8 cellular contexts compared by ENCODE assay signal in genomic region chr1:154607748-154608521, GRCh38. TPM values are rescaled to one million over a fixed set of nuclear protein-coding genes. Genes with fewer than 3 reads are reported as not detected.
DNase-seq lines count a peak whose midpoint lies in the region; ATAC-seq and TF ChIP-seq lines count a peak whose summit lies in the region.

Gene ADAR, minus strand, starts transcription at chr1:154608186. Its CDS starts 180 bp downstream, at chr1:154608006.

- peak within 1 kb of the TSS; percentile 100 for H3K4me2 ChIP-seq in OCI-LY7 (ENCODE audit: low read length)

- TF ChIP-seq CTCF in OCI-LY7 (conservative IDR thresholded peaks at IDR 0.05; ENCODE audit: low read length) (peak; percentile 31; the same call in 1 of the 2 replicates), epithelial cell of esophagus (IDR thresholded peaks at IDR 0.05; ENCODE audit: insufficient read depth, low read depth, low read length, missing control alignments) (no peak)

- CTCF ChIA-PET in CD8-positive, alpha-beta memory T cell (lab: Charles Lee), result interaction anchor here (0.7 to 1.5 kb wide), 8 partner anchors 9 to 347 kb away, joined by 3 to 5 read pairs (median 3); no protein-coding TSS in a partner anchor
- CTCF ChIA-PET in OCI-LY7 (lab: Charles Lee; ENCODE audit: unreplicated experiment), result no interaction called here

- peak; percentile 54 for ATAC-seq in GM19467 (IDR thresholded peaks at IDR 0.05; ENCODE audit: unreplicated experiment)

- H4K20me1 ChIP-seq in OCI-LY7 (ENCODE audit: insufficient read depth, low read length), result peaks cover 13% of the 10 kb centered on the region; the same call in 1 of the 2 replicates

- peak within 1 kb of the TSS; percentile 97 to 100 (median 99) for H3K27ac Mint-ChIP-seq in CD8-positive, alpha-beta memory T cell

- peak within 1 kb of the TSS; percentile 96 to 100 (median 99) for H3K4me3 Mint-ChIP-seq in CD8-positive, alpha-beta memory T cell

- H3K4me3 ChIP-seq in CD8-positive, alpha-beta memory T cell (ENCODE audit: low read length), result peak within 1 kb of the TSS; percentile 98
- peak within 1 kb of the TSS; percentile 81 for H3K4me3 ChIP-seq in OCI-LY7 (ENCODE audit: low read depth, low read length, poor library complexity, severe bottlenecking)
- peak within 1 kb of the TSS; percentile 76 for H3K4me3 ChIP-seq in epithelial cell of esophagus (ENCODE audit: low read length)

- peak; percentile 80 to 94 (median 89) for DNase-seq in CD8-positive, alpha-beta memory T cell
- DNase-seq in HT1080 (ENCODE audit: low read depth) (peak; percentile 90), OCI-LY7 (ENCODE audit: low spot score) (peak; percentile 96), activated T-cell treated with anti-CD3 and anti-CD28 coated beads for 1 hour (ENCODE audit: low read depth) (peak; percentile 81), epithelial cell of esophagus (ENCODE audit: low read depth) (peak; percentile 97), mucosa of gallbladder (ENCODE audit: low spot score) (peak; percentile 93)
- DNase-seq in stimulated activated CD8-positive, alpha-beta memory T cell treated with anti-CD3 and anti-CD28 coated beads, Interleukin-4, amount 100 ng/mL, for 24 hours (ENCODE audit: low read depth), result peak; percentile 82

- intact Hi-C loops in OCI-LY7 (cut with micrococcal nuclease; ENCODE audit: unreplicated experiment), result loop anchor here (2.0 to 5.0 kb wide), 3 partner anchors 49 to 454 kb away; partner anchors contain the start of genes EFNA4 and UBE2Q1

- H3K27me3 Mint-ChIP-seq in CD8-positive, alpha-beta memory T cell, result no peaks in the 10 kb centered on the region

- peaks cover 68 to 86% (median 83%) of the 10 kb centered on the region in 3 donors for H3K4me1 Mint-ChIP-seq in CD8-positive, alpha-beta memory T cell

- H3K27ac ChIP-seq in CD8-positive, alpha-beta memory T cell (ENCODE audit: low read depth, low read length), result peak within 1 kb of the TSS; percentile 93
- peak within 1 kb of the TSS; percentile 81 for H3K27ac ChIP-seq in OCI-LY7 (ENCODE audit: low read depth, low read length, poor library complexity, severe bottlenecking)

- POLR2A ChIA-PET in CD8-positive, alpha-beta memory T cell (lab: Charles Lee), result interaction anchor here (0.6 to 3.4 kb wide), 3 partner anchors 15 to 399 kb away, joined by 5 to 26 read pairs (median 10); no protein-coding TSS in a partner anchor
- POLR2A ChIA-PET in OCI-LY7 (lab: Charles Lee), result interaction anchor here (0.6 to 1.3 kb wide), 3 partner anchors 18 to 160 kb away, joined by 4 to 6 read pairs (median 4); no protein-coding TSS in a partner anchor

- H2AFZ ChIP-seq in OCI-LY7 (ENCODE audit: low read length), result peak within 1 kb of the TSS; percentile 62; the same call in 1 of the 2 replicates

- H3K4me1 ChIP-seq in CD8-positive, alpha-beta memory T cell (ENCODE audit: insufficient read depth, low read length), result peaks cover 61% of the 10 kb centered on the region
- peaks cover 43% of the 10 kb centered on the region for H3K4me1 ChIP-seq in OCI-LY7 (ENCODE audit: insufficient read depth, low read length, poor library complexity, severe bottlenecking)

- peaks cover 4% of the 10 kb centered on the region for H3K36me3 ChIP-seq in CD8-positive, alpha-beta memory T cell (ENCODE audit: insufficient read depth, low read length)
- H3K36me3 ChIP-seq in OCI-LY7 (ENCODE audit: insufficient read depth, low read length), result peaks cover 18% of the 10 kb centered on the region; the same call in 1 of the 2 replicates

- no TSS peak for BruUV-seq in OCI-LY7 (replicated peaks; lab: Mats Ljungman, UMichigan)

- H3K9me3 Mint-ChIP-seq in CD8-positive, alpha-beta memory T cell, result no peaks in the 10 kb centered on the region

- H3K79me2 ChIP-seq in OCI-LY7 (ENCODE audit: insufficient read depth, low read depth, low read length), result peaks cover 89% of the 10 kb centered on the region

- peaks cover 0 to 41% (median 5%) of the 10 kb centered on the region in 3 donors for H3K36me3 Mint-ChIP-seq in CD8-positive, alpha-beta memory T cell

- H3K9me3 ChIP-seq in CD8-positive, alpha-beta memory T cell (ENCODE audit: low read length), result no peaks in the 10 kb centered on the region
- no peaks in the 10 kb centered on the region for H3K9me3 ChIP-seq in OCI-LY7 (ENCODE audit: low read length)

- no peaks in the 10 kb centered on the region for H3K9me2 ChIP-seq in OCI-LY7 (ENCODE audit: insufficient read depth, low read length)

- no peaks in the 10 kb centered on the region for H3K27me3 ChIP-seq in CD8-positive, alpha-beta memory T cell (ENCODE audit: insufficient read depth, low read length, poor library complexity, severe bottlenecking)

RNA-seq across cellular contexts. Expression of gene ADAR, which starts in this region (rescaled TPM):
- 100 to 1,000 TPM; 223 TPM for total RNA-seq in CD8-positive, alpha-beta memory T cell
- 157 TPM for polyA plus RNA-seq in CD8-positive, alpha-beta memory T cell
- 98.3 and 107 TPM in 2 replicates for total RNA-seq in HT1080 (2014; rRNA removed; shearing (Covaris generic))
- polyA plus RNA-seq in HT1080 (2015; cell fraction: cytosol; rRNA removed), result 52.1 and 64.3 TPM in 2 replicates
- 113 and 114 TPM in 2 replicates for polyA plus RNA-seq in HT1080 (2015; cell fraction: nucleus; rRNA removed)
- 87.8 and 90.2 TPM in 2 replicates for total RNA-seq in OCI-LY7 (2014; rRNA removed; shearing (Covaris generic))
- total RNA-seq in OCI-LY7 (2022), result 136 and 139 TPM in 2 replicates
- 146 TPM for total RNA-seq in mucosa of gallbladder

Comparison
In these comparisons a context has a peak if more than half of its experiments do, and no peak if none do; other contexts are left out.
1. Peak in every context shown above with its lines: DNase-seq, ATAC-seq, H3K4me3 ChIP-seq and H3K27ac ChIP-seq.